Comparison of ENCODE assay signal across 8 cellular contexts in the genomic region with DNA sequence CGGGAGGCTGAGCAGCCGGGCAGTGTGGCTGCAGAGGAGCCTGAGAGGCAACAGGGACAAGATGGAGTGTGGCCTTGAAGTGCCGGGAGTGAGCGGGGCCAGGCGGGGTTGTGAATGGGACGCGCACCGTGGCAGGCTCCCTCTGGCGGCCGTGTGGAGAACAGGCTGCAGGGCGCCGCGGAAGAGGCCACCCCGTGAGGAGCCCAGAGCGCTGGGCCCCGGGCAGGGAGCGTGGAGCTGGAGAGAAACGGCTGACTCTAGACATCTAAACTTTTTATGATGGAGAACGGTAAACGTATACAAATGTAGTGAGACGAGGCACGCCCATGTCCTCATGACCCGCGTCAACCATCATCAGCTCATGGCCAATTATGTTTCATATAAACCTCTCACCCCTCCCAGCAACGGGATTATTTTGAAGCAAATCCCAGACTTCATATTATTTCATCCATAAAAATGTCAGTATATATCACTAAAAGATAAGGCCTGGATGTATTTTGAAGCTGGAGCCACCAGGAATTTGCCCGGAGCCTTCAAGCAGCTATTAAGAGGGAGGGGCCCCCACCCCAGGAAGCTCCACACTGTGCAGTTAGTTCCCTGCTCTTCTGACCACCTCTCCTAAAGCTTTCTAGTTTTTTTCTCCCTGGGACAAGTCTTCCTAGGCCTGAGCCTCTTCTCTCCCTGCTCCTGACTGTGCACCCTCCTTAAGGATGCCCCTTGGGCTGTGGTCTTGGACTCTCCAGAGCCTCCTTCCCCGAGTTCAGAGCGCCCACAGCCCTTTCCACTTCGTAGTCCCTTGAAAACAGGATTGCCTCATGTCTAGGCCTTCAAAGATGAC.
DNase-seq lines count a peak whose midpoint lies in the region; ATAC-seq, FAIRE-seq and TF ChIP-seq lines count a peak whose summit lies in the region.

No MANE protein-coding gene starts in this region.

- DNase-seq in LoVo (ENCODE audit: low spot score) (peak; percentile 91), SK-MEL-5 (ENCODE audit: low read depth, low spot score) (peak; percentile 83), globus pallidus (ENCODE audit: low spot score) (peak; percentile 57), pancreas (peak; percentile 71 to 92 (median 84)), thoracic aorta (ENCODE audit: low spot score) (peak; percentile 53)
- peak; percentile 39 for DNase-seq in activated gamma-delta T cell treated with anti-CD3 and anti-CD28 coated beads, Interleukin-2, amount 50 U/mL, for 16 hours (ENCODE audit: low read depth)

- intact Hi-C loops in pancreas (cut with DNase I) = loop anchor here in 2 of 3 donors (5.0 to 10.0 kb wide), 3 partner anchors 67 to 249 kb away; no protein-coding TSS in a partner anchor

- H3K9me3 ChIP-seq in pancreas = no peaks in the 10 kb centered on the region
- no peaks in the 10 kb centered on the region for H3K9me3 ChIP-seq in thoracic aorta

- H3K36me3 ChIP-seq in ACC112 (ENCODE audit: insufficient read depth, low read length) (no peaks in the 10 kb centered on the region), pancreas (no peaks in the 10 kb centered on the region), thoracic aorta (no peaks in the 10 kb centered on the region)

- in situ Hi-C loops in SK-MEL-5 (cut with HindIII; ENCODE audit: low pct_unique_long_range_greater_than_20kb, low sequenced_read_pairs) = no loop called here

- TF ChIP-seq CTCF in pancreas (IDR thresholded peaks at IDR 0.05) (peak; percentile 97 to 98 (median 97)), thoracic aorta (IDR thresholded peaks at IDR 0.05) (peak; percentile 97)

- no peak overlapping the region for H3K4me3 ChIP-seq in ACC112 (ENCODE audit: low read depth, low read length)
- no peak overlapping the region for H3K4me3 ChIP-seq in pancreas
- H3K4me3 ChIP-seq in thoracic aorta = peak overlapping the region; percentile 32

- FAIRE-seq in pancreas (lab: Jason Lieb, UNC) = no peak

- H3K4me1 ChIP-seq in ACC112 (ENCODE audit: control insufficient read depth, insufficient read depth, low read length, unreplicated experiment) (peaks cover 15% of the 10 kb centered on the region), pancreas (no peaks in the 10 kb centered on the region), thoracic aorta (ENCODE audit: control insufficient read depth in 1 of 2, low read depth in 2 of 2) (peaks cover 28 to 40% of the 10 kb centered on the region in 2 donors)

- 14 to 18% methylated on average over 29 of the region's 29 CpGs for WGBS in pancreas, 2 donors

- H3K79me2 ChIP-seq in ACC112 (ENCODE audit: control insufficient read depth, insufficient read depth, low read length, unreplicated experiment) = peaks cover 4% of the 10 kb centered on the region

- H2AFZ ChIP-seq in ACC112 (ENCODE audit: low read length, unreplicated experiment) = peak overlapping the region; percentile 61

- peak; percentile 74 for ATAC-seq in GM18868 (IDR thresholded peaks at IDR 0.05; ENCODE audit: unreplicated experiment)
- peak; percentile 93 to 98 (median 96) for ATAC-seq in pancreas
- ATAC-seq in thoracic aorta (ENCODE audit: insufficient number of reproducible peaks, low FRiP score, low read depth) = peak; percentile 60

- H3K27ac ChIP-seq in ACC112 (ENCODE audit: low read depth, low read length) (peak overlapping the region; percentile 19; the same call in 1 of the 2 replicates), pancreas (no peak overlapping the region), thoracic aorta (peak overlapping the region; percentile 86 to 91)

- H3K27me3 ChIP-seq in ACC112 (ENCODE audit: insufficient read depth, low read length) (no peaks in the 10 kb centered on the region), pancreas (no peaks in the 10 kb centered on the region), thoracic aorta (replicated peaks; ENCODE audit: insufficient read depth) (no peaks in the 10 kb centered on the region)

Comparison
In these comparisons a context has a peak if more than half of its experiments do, and no peak if none do; other contexts are left out.
1. H3K27ac ChIP-seq: peak in ACC112 (single experiment) and thoracic aorta (2 of 2); none in pancreas (0 of 4).
2. DNase-seq: peak in every context shown above with its lines; median percentile 91 in LoVo; 84 in pancreas; 83 in SK-MEL-5; 57 in globus pallidus; 53 in thoracic aorta; 39 in activated gamma-delta T cell treated with anti-CD3 and anti-CD28 coated beads, Interleukin-2, amount 50 U/mL, for 16 hours.
3. Peak in every context shown above with its lines, with median percentiles within 50 percentile points of each other: ATAC-seq.